ENCODE assay signal across 17 cellular contexts in genomic region chr20:34030453-34030852, GRCh38. TPM values are rescaled to one million over a fixed set of nuclear protein-coding genes. Genes with fewer than 3 reads are reported as not detected.
A peak's percentile ranks its signal among the peaks of the same experiment; 100 is the strongest.
DNase-seq lines count a peak whose midpoint lies in the region; ATAC-seq, FAIRE-seq and TF ChIP-seq lines count a peak whose summit lies in the region.
"Had no signal": no experiment of that assay in that cellular context is flagged by ENCODE, and none has a peak within 500 bp of the region (broad histone marks: within the 10 kb centered on the region; RNA-seq: fewer than 3 reads in every experiment).

No MANE protein-coding gene starts in this region.

- H3K9me3 Mint-ChIP-seq in activated naive CD8-positive, alpha-beta T cell treated with anti-CD3 and anti-CD28 coated beads for 36 hours: no peaks in the 10 kb centered on the region
- H3K9me3 Mint-ChIP-seq in stimulated activated memory B cell treated with anti-CD40 and anti-IgM and Interleukin-4, amounts not matched to agents 10 μg/mL and 1 μg/mL and 100 μg/mL, for 72 hours: no peaks in the 10 kb centered on the region

- no peak overlapping the region for H3K4me2 ChIP-seq in HepG2 (ENCODE audit: low read depth, low read length)

- CTCF ChIA-PET in HepG2 (lab: Yijun Ruan, JAX; ENCODE audit: low intra/inter-chr PET ratio, low total read pairs): no interaction called here
- CTCF ChIA-PET in HEK293 (lab: Yijun Ruan, JAX): interaction anchor here (0.6 to 1.1 kb wide), 2 partner anchors 9 to 342 kb away, joined by 3 to 4 read pairs; no protein-coding TSS in a partner anchor

- ATAC-seq in HepG2 (no peak), right lobe of liver (no peak), HG02938 (IDR thresholded peaks at IDR 0.05; ENCODE audit: unreplicated experiment) (no peak), HG03135 (IDR thresholded peaks at IDR 0.05; ENCODE audit: unreplicated experiment) (no peak)
- ATAC-seq in stimulated activated memory B cell treated with anti-CD40 and anti-IgM and Interleukin-4, amounts not matched to agents 10 μg/mL and 1 μg/mL and 100 μg/mL, for 72 hours: no peak

- intact Hi-C loops in HepG2 (cut with micrococcal nuclease; ENCODE audit: unreplicated experiment) (no loop called here), right lobe of liver (cut with DNase I) (no loop called here)

- TF ChIP-seq EP300 in HepG2 (IDR thresholded peaks at IDR 0.05; ENCODE audit: low read depth in 2 of 2, low read length in 2 of 2): no peak
- TF ChIP-seq EP300 in HepG2 (CRISPR knock-in tag; IDR thresholded peaks at IDR 0.05; ENCODE audit: borderline replicate concordance): no peak

- H3K27ac ChIP-seq in HepG2 (ENCODE audit: extremely low read length, insufficient read depth, low read length): no peak overlapping the region
- H3K27ac ChIP-seq in right lobe of liver: no peak overlapping the region
- no peak overlapping the region for H3K27ac ChIP-seq in HEK293 (ENCODE audit: extremely low read depth, low read depth, low read length)

- no peak overlapping the region for H3K4me3 Mint-ChIP-seq in activated naive CD8-positive, alpha-beta T cell treated with anti-CD3 and anti-CD28 coated beads for 36 hours
- H3K4me3 Mint-ChIP-seq in stimulated activated memory B cell treated with anti-CD40 and anti-IgM and Interleukin-4, amounts not matched to agents 10 μg/mL and 1 μg/mL and 100 μg/mL, for 72 hours: no peak overlapping the region
- H3K4me3 Mint-ChIP-seq: B cell had no signal

- H3K79me2 ChIP-seq in HepG2 (ENCODE audit: insufficient read depth, low read length): peaks cover 80% of the 10 kb centered on the region

- H3K27me3 ChIP-seq in HepG2 (ENCODE audit: control insufficient read depth in 1 of 2, insufficient read depth in 2 of 2, low read length in 2 of 2) (no peaks in the 10 kb centered on the region), right lobe of liver (no peaks in the 10 kb centered on the region)

- H3K36me3 ChIP-seq in HepG2 (replicated peaks in 1 of 2; ENCODE audit: control insufficient read depth in 1 of 2, insufficient read depth in 2 of 2, low read length in 2 of 2) (peaks cover 25 to 41% of the 10 kb centered on the region in 2 experiments), right lobe of liver (peaks cover 0 to 17% (median 0%) of the 10 kb centered on the region in 4 donors), HEK293 (ENCODE audit: control insufficient read depth in 2 of 2, insufficient read depth in 1 of 2, low read length in 2 of 2) (peaks cover 0 to 26% of the 10 kb centered on the region in 2 experiments; a peak in 2 of 3 replicates)

- peaks cover 13% of the 10 kb centered on the region for H3K36me3 Mint-ChIP-seq in activated naive CD8-positive, alpha-beta T cell treated with anti-CD3 and anti-CD28 coated beads for 36 hours
- peaks cover 45% of the 10 kb centered on the region for H3K36me3 Mint-ChIP-seq in stimulated activated memory B cell treated with anti-CD40 and anti-IgM and Interleukin-4, amounts not matched to agents 10 μg/mL and 1 μg/mL and 100 μg/mL, for 72 hours

- TF ChIP-seq POLR2A in HepG2 (IDR thresholded peaks at IDR 0.05; ENCODE audit: insufficient read depth in 1 of 2, low read depth in 2 of 2, low read length in 2 of 2) (no peak), right lobe of liver (IDR thresholded peaks at IDR 0.05) (no peak)

- TF ChIP-seq RAD21 in HepG2 (CRISPR knock-in tag; IDR thresholded peaks at IDR 0.05): no peak

- H3K4me1 Mint-ChIP-seq in activated naive CD8-positive, alpha-beta T cell treated with anti-CD3 and anti-CD28 coated beads for 36 hours: peaks cover 33% of the 10 kb centered on the region
- H3K4me1 Mint-ChIP-seq in stimulated activated memory B cell treated with anti-CD40 and anti-IgM and Interleukin-4, amounts not matched to agents 10 μg/mL and 1 μg/mL and 100 μg/mL, for 72 hours: peaks cover 49% of the 10 kb centered on the region

- in situ Hi-C loops in HepG2 (cut with HindIII; ENCODE audit: extremely low pct_ligation_motif_present, low pct_unique_long_range_greater_than_20kb): no loop called here

- DNase-seq in HepG2 (ENCODE audit: low spot score) (no peak), right lobe of liver (no peak)
- no peak for DNase-seq in activated naive CD8-positive, alpha-beta T cell treated with anti-CD3 and anti-CD28 coated beads for 36 hours
- DNase-seq: DND-41; NCI-H1417 treated with DMSO at 0.1 percent for 48 hours; NCI-H1930; NCI-H2171; NCI-H446; NK-92 treated with Interleukin-12 subunit alpha and Interleukin-12 subunit beta, amount 100 ng/mL, for 24 hours; OCI-M1; SHP77 treated with DMSO at 0.1 percent for 48 hours had no signal

- peaks cover 30% of the 10 kb centered on the region for H4K20me1 ChIP-seq in HepG2 (ENCODE audit: insufficient read depth, low read length)

- no peaks in the 10 kb centered on the region for H3K27me3 Mint-ChIP-seq in activated naive CD8-positive, alpha-beta T cell treated with anti-CD3 and anti-CD28 coated beads for 36 hours
- H3K27me3 Mint-ChIP-seq in stimulated activated memory B cell treated with anti-CD40 and anti-IgM and Interleukin-4, amounts not matched to agents 10 μg/mL and 1 μg/mL and 100 μg/mL, for 72 hours: no peaks in the 10 kb centered on the region
- H3K27me3 Mint-ChIP-seq: B cell had no signal

- H3K9ac ChIP-seq in HepG2 (ENCODE audit: insufficient read depth, low read depth, low read length): no peak overlapping the region

- no peak overlapping the region for H2AFZ ChIP-seq in HepG2 (ENCODE audit: low read length)

- POLR2A ChIA-PET in HepG2 (lab: Yijun Ruan, JAX): interaction anchor here (1.7 kb wide), 1 partner anchor 37 kb away, joined by 6 read pairs; the partner anchor contains the start of gene RALY
- POLR2A ChIA-PET in HEK293 (lab: Yijun Ruan, JAX): no interaction called here

- H3K4me3 ChIP-seq in HepG2 (replicated peaks in 1 of 3; ENCODE audit: insufficient read depth in 1 of 3, low read depth in 2 of 3, low read length in 3 of 3): no peak overlapping the region
- H3K4me3 ChIP-seq in right lobe of liver: no peak overlapping the region
- H3K4me3 ChIP-seq in HEK293 (ENCODE audit: low read depth, low read length): no peak overlapping the region

- 97% methylated on average over 1 of the region's 1 CpG for WGBS in HepG2 (ENCODE audit: low lambda C conversion rate)
- WGBS in right lobe of liver (ENCODE audit: insufficient coverage, low coverage, low lambda C conversion rate, missing lambda C conversion rate): 86% methylated on average over 1 of the region's 1 CpG

- H3K9me3 ChIP-seq in HepG2 (ENCODE audit: low read length) (no peaks in the 10 kb centered on the region), right lobe of liver (no peaks in the 10 kb centered on the region), HEK293 (ENCODE audit: control insufficient read depth, insufficient read depth, low read depth, low read length) (no peaks in the 10 kb centered on the region)

- BruUV-seq in HepG2 (replicated peaks; lab: Mats Ljungman, UMichigan): no TSS peak

- no peak for TF ChIP-seq CTCF in HepG2 (CRISPR knock-in tag; IDR thresholded peaks at IDR 0.05)
- no peak for TF ChIP-seq CTCF in right lobe of liver (IDR thresholded peaks at IDR 0.05)
- TF ChIP-seq CTCF in HEK293 (tag by site-specific recombination; IDR thresholded peaks at IDR 0.05): no peak

- peak overlapping the region; percentile 55 for H3K27ac Mint-ChIP-seq in activated naive CD8-positive, alpha-beta T cell treated with anti-CD3 and anti-CD28 coated beads for 36 hours
- peak overlapping the region; percentile 16 for H3K27ac Mint-ChIP-seq in stimulated activated memory B cell treated with anti-CD40 and anti-IgM and Interleukin-4, amounts not matched to agents 10 μg/mL and 1 μg/mL and 100 μg/mL, for 72 hours
- H3K27ac Mint-ChIP-seq: B cell had no signal

- no peak for FAIRE-seq in HepG2 (lab: Jason Lieb, UNC)
- FAIRE-seq: G401.6 had no signal

- H3K4me1 ChIP-seq in HepG2 (ENCODE audit: insufficient read depth, low read length) (peaks cover 7% of the 10 kb centered on the region), right lobe of liver (peaks cover 0 to 14% (median 7%) of the 10 kb centered on the region in 4 donors), HEK293 (ENCODE audit: control insufficient read depth, insufficient read depth, low read length) (0 out of 2 replicates have a peak, but pooled peaks cover 3% of the 10 kb centered on the region)

TF ChIP-seq in HepG2, 621 proteins besides CTCF, POLR2A, EP300 and RAD21:
- TF ChIP-seq CEBPB (IDR thresholded peaks at IDR 0.05; ENCODE audit: borderline replicate concordance, low read depth, low read length): peak; percentile 75
- TF ChIP-seq ZNF557 (CRISPR knock-in tag; IDR thresholded peaks at IDR 0.05): no peak
TF ChIP-seq in HepG2: peak in this region for 1.

TF ChIP-seq in HEK293, 187 proteins besides CTCF, POLR2A, EP300 and RAD21:
- TF ChIP-seq ZNF768 (tag by site-specific recombination; IDR thresholded peaks at IDR 0.05) (no peak), ZNF623 (tag by site-specific recombination; IDR thresholded peaks at IDR 0.05) (peak; percentile 44), ZNF473 (tag by site-specific recombination; IDR thresholded peaks at IDR 0.05) (no peak)
TF ChIP-seq in HEK293: peak in this region for 1.

RNA-seq across cellular contexts. Expression of gene RALY, which starts 36.7 kb away (rescaled TPM):
- total RNA-seq in HepG2 (2016; rRNA removed; fragmentation: Illumina TruSeq; extraction: Trizol) (186 and 213 TPM in 2 replicates), right lobe of liver (10 to 100 TPM; 24.8 to 42.1 (median 33.4) TPM)
- total RNA-seq in HepG2 (2016; cell fraction: cytosol; rRNA removed; fragmentation: Illumina TruSeq; extraction: Trizol; ENCODE audit: low read depth): 149 TPM in 2 replicates
- total RNA-seq in HepG2 (2016; cell fraction: insoluble cytoplasmic fraction; rRNA removed; fragmentation: Illumina TruSeq; extraction: Trizol): 189 and 205 TPM in 2 replicates
- 212 and 253 TPM in 2 replicates for total RNA-seq in HepG2 (2016; cell fraction: membrane; rRNA removed; fragmentation: Illumina TruSeq; extraction: Trizol)
- total RNA-seq in HepG2 (2016; cell fraction: nucleus; rRNA removed; fragmentation: Illumina TruSeq; extraction: Trizol): 108 and 117 TPM in 2 replicates
- polyA plus RNA-seq in HepG2 (2011; rRNA removed): 178 and 179 TPM in 2 replicates
- 154 and 230 TPM in 2 replicates for polyA plus RNA-seq in HepG2 (2011; cell fraction: cytosol; rRNA removed)
- 90.5 and 93.6 TPM in 2 replicates for polyA plus RNA-seq in HepG2 (2011; cell fraction: nucleus; rRNA removed)
- polyA plus RNA-seq in HepG2 (2012): 139 and 151 TPM in 2 replicates
- 205 and 264 TPM in 2 replicates for polyA plus RNA-seq in HepG2 (2016; cell fraction: cytosol; fragmentation: Illumina TruSeq; extraction: Trizol; ENCODE audit: low read depth)
- 400 and 432 TPM in 2 replicates for polyA plus RNA-seq in HepG2 (2016; cell fraction: insoluble cytoplasmic fraction; fragmentation: Illumina TruSeq; extraction: Trizol; ENCODE audit: low read depth)
- 287 and 342 TPM in 2 replicates for polyA plus RNA-seq in HepG2 (2016; cell fraction: membrane; fragmentation: Illumina TruSeq; extraction: Trizol; ENCODE audit: low read depth)
- polyA plus RNA-seq in HepG2 (2016; cell fraction: nucleus; fragmentation: Illumina TruSeq; extraction: Trizol; ENCODE audit: insufficient read depth, low read depth): 252 and 257 TPM in 2 replicates
- 148 and 200 TPM in 2 replicates for polyA minus RNA-seq in HepG2 (2011; rRNA and poly(A)+ RNA removed; ENCODE audit: low replicate concordance)
- 99.8 and 102 TPM in 2 replicates for polyA minus RNA-seq in HepG2 (2011; cell fraction: cytosol; rRNA and poly(A)+ RNA removed)
- 75.0 and 76.2 TPM in 2 replicates for polyA minus RNA-seq in HepG2 (2011; cell fraction: nucleus; rRNA and poly(A)+ RNA removed)
- 100 to 1,000 TPM; 147 to 148 TPM for total RNA-seq in activated naive CD8-positive, alpha-beta T cell treated with anti-CD3 and anti-CD28 coated beads for 36 hours
